8 cellular contexts compared by ENCODE assay signal in the genomic region with DNA sequence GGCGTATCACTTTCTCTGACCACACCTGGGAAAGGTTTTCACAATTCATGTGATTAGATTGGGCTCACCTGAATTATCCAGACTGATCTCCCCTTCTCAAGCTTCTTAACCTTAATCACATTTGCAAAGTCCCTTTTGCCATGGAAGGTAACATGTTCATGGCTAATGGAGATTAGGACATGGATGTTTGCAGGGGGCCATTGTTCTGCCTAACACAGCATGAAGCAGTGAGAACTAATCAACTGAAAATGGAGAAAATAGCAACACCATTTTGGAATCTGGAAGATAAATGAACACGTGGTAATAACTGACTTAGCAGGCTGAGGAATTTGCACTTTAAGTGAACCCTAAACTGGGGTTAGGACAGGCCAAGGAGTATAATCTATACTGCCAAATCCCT. TPM values are rescaled to one million over a fixed set of nuclear protein-coding genes. Genes with fewer than 3 reads are reported as not detected.
"Had no signal": no experiment of that assay in that cellular context is flagged by ENCODE, and none has a peak within 500 bp of the region (broad histone marks: within the 10 kb centered on the region; RNA-seq: fewer than 3 reads in every experiment).

No MANE protein-coding gene starts in this region.

- H3K4me1 ChIP-seq: HAP-1 had no signal

- H3K36me3 ChIP-seq: HAP-1 had no signal

- H3K9ac ChIP-seq: GM23248 had no signal

- H3K4me3 ChIP-seq: GM23248, HAP-1, K562 had no signal

- ATAC-seq: HCT116, K562 had no signal

- DNase-seq: GM23248, GOT3, H7, HFFc6, IMR-90 had no signal

- H3K9me3 ChIP-seq: HAP-1 had no signal

- H3K4me3 Mint-ChIP-seq: HFFc6 had no signal

- H3K27ac ChIP-seq: GM23248 had no signal

- H3K27ac Mint-ChIP-seq: HFFc6 had no signal

RNA-seq across cellular contexts. Expression of a gene that starts 25.0 kb away (rescaled TPM):
- total RNA-seq: GM23248, HFFc6 had no signal
- polyA plus RNA-seq: GM23248 had no signal
